In genomic region chr10:67697646-67698245, GRCh38 we compare ENCODE assay signal across 8 cellular contexts. TPM values are rescaled to one million over a fixed set of nuclear protein-coding genes. Genes with fewer than 3 reads are reported as not detected.
DNase-seq lines count a peak whose midpoint lies in the region; ATAC-seq, FAIRE-seq and TF ChIP-seq lines count a peak whose summit lies in the region.

No MANE protein-coding gene starts in this region.

- no peaks in the 10 kb centered on the region for H3K79me2 ChIP-seq in OCI-LY1 (ENCODE audit: insufficient read depth, low read length)
- H3K79me2 ChIP-seq in HepG2 (ENCODE audit: insufficient read depth, low read length): no peaks in the 10 kb centered on the region

- H3K4me1 ChIP-seq in OCI-LY1 (ENCODE audit: insufficient read depth, low read length, severe bottlenecking) (peaks cover 6% of the 10 kb centered on the region), HepG2 (ENCODE audit: insufficient read depth, low read length) (no peaks in the 10 kb centered on the region), aorta (ENCODE audit: control insufficient read depth in 1 of 2, insufficient read depth in 2 of 2, low read length in 2 of 2) (peaks cover 0 to 2% of the 10 kb centered on the region in 2 donors)

- TF ChIP-seq CTCF in OCI-LY1 (IDR thresholded peaks at IDR 0.05; ENCODE audit: low read length): peak; percentile 64
- peak; percentile 86 for TF ChIP-seq CTCF in chondrocyte (IDR thresholded peaks at IDR 0.05)
- peak; percentile 53 for TF ChIP-seq CTCF in HepG2 (CRISPR knock-in tag; IDR thresholded peaks at IDR 0.05)

- in situ Hi-C loops in HepG2 (cut with HindIII; ENCODE audit: extremely low pct_ligation_motif_present, low pct_unique_long_range_greater_than_20kb): loop anchor here (5.0 kb wide), 1 partner anchor 85 kb away; no protein-coding TSS in a partner anchor

- BruUV-seq in HepG2 (replicated peaks; lab: Mats Ljungman, UMichigan): no TSS peak

- H3F3A ChIP-seq in OCI-LY1 (ENCODE audit: insufficient read depth, low read length): no peaks in the 10 kb centered on the region

- no peaks in the 10 kb centered on the region for H3K9me2 ChIP-seq in OCI-LY1 (ENCODE audit: low read depth, low read length)

- DNase-seq in SIG-M5 treated with dmso at 0.1 percent for 504 hours (lab: John Stamatoyannopoulos, UW; ENCODE audit: unreplicated experiment): peak; percentile 19
- no peak for DNase-seq in SIG-M5 (lab: John Stamatoyannopoulos, UW)
- DNase-seq in chondrocyte (ENCODE audit: low spot score): no peak
- peak; percentile 37 for DNase-seq in HepG2 (ENCODE audit: low spot score)
- DNase-seq in aorta: no peak

- FAIRE-seq in HepG2 (lab: Jason Lieb, UNC): no peak

- H3K9me3 ChIP-seq in OCI-LY1 (ENCODE audit: low read length) (no peaks in the 10 kb centered on the region), HepG2 (ENCODE audit: low read length) (no peaks in the 10 kb centered on the region), aorta (ENCODE audit: control insufficient read depth, low read length) (no peaks in the 10 kb centered on the region)

- CTCF ChIA-PET in HepG2 (lab: Yijun Ruan, JAX; ENCODE audit: low intra/inter-chr PET ratio, low total read pairs): interaction anchor here (1.1 to 3.3 kb wide), 2 partner anchors 82 to 85 kb away, joined by 3 to 58 read pairs; no protein-coding TSS in a partner anchor

- POLR2A ChIA-PET in HepG2 (lab: Yijun Ruan, JAX): no interaction called here

- peaks cover 28% of the 10 kb centered on the region for H3K27me3 Mint-ChIP-seq in chondrocyte (ENCODE audit: low read depth)

- ATAC-seq in GM19372 (IDR thresholded peaks at IDR 0.05; ENCODE audit: low read depth, unreplicated experiment): peak; percentile 75
- peak; percentile 84 for ATAC-seq in HG03469 (IDR thresholded peaks at IDR 0.05; ENCODE audit: unreplicated experiment)
- ATAC-seq in HepG2: peak; percentile 73
- ATAC-seq in aorta (ENCODE audit: low FRiP score): peak; percentile 74

- TF ChIP-seq POLR2A in HepG2 (IDR thresholded peaks at IDR 0.05; ENCODE audit: insufficient read depth in 1 of 2, low read depth in 2 of 2, low read length in 2 of 2): no peak

- no peak overlapping the region for H3K27ac Mint-ChIP-seq in chondrocyte (ENCODE audit: unreplicated experiment)

- H2AFZ ChIP-seq in OCI-LY1 (ENCODE audit: low read length): no peak overlapping the region
- H2AFZ ChIP-seq in HepG2 (ENCODE audit: low read length): no peak overlapping the region

- H3K27me3 ChIP-seq in OCI-LY1 (ENCODE audit: insufficient read depth, low read length) (no peaks in the 10 kb centered on the region), HepG2 (ENCODE audit: control insufficient read depth in 1 of 2, insufficient read depth in 2 of 2, low read length in 2 of 2) (peaks cover 0 to 5% of the 10 kb centered on the region in 2 experiments; a peak in 3 of 5 replicates), aorta (ENCODE audit: control insufficient read depth in 1 of 2, insufficient read depth in 2 of 2, low read length in 1 of 2) (no peaks in the 10 kb centered on the region)

- H3K9me3 Mint-ChIP-seq in chondrocyte (ENCODE audit: low read depth): peaks cover 16% of the 10 kb centered on the region

- intact Hi-C loops in HepG2 (cut with micrococcal nuclease; ENCODE audit: unreplicated experiment): loop anchor here (1.0 to 5.0 kb wide), 2 partner anchors 65 to 83 kb away; no protein-coding TSS in a partner anchor
- intact Hi-C loops in aorta (cut with DNase I): loop anchor here (5.0 kb wide), 3 partner anchors 65 to 85 kb away; no protein-coding TSS in a partner anchor

- H3K4me3 ChIP-seq in OCI-LY1 (ENCODE audit: low read depth, low read length, poor library complexity, severe bottlenecking): no peak overlapping the region
- H3K4me3 ChIP-seq in HepG2 (replicated peaks in 1 of 3; ENCODE audit: insufficient read depth in 1 of 3, low read depth in 2 of 3, low read length in 3 of 3): no peak overlapping the region
- no peak overlapping the region for H3K4me3 ChIP-seq in aorta (ENCODE audit: low read length in 2 of 2)

- peaks cover 8% of the 10 kb centered on the region for H3K4me1 Mint-ChIP-seq in chondrocyte (ENCODE audit: low read depth)

- TF ChIP-seq EP300 in HepG2 (IDR thresholded peaks at IDR 0.05; ENCODE audit: low read depth in 2 of 2, low read length in 2 of 2) (no peak), HepG2 (CRISPR knock-in tag; IDR thresholded peaks at IDR 0.05; ENCODE audit: borderline replicate concordance) (no peak)

- no peak overlapping the region for H3K27ac ChIP-seq in OCI-LY1 (ENCODE audit: low read depth, low read length, poor library complexity, severe bottlenecking)
- H3K27ac ChIP-seq in HepG2 (ENCODE audit: extremely low read length, insufficient read depth, low read length): no peak overlapping the region
- no peak overlapping the region for H3K27ac ChIP-seq in aorta (ENCODE audit: low read depth in 1 of 2, low read length in 2 of 2)

- peaks cover 5% of the 10 kb centered on the region for H3K36me3 Mint-ChIP-seq in chondrocyte (ENCODE audit: low read depth)

- 2% methylated on average over 2 of the region's 2 CpGs for WGBS in HepG2 (ENCODE audit: low lambda C conversion rate)
- 10 to 18% methylated on average over 2 of the region's 2 CpGs for WGBS in aorta, 2 donors

- H3K4me2 ChIP-seq in OCI-LY1 (ENCODE audit: low read length) (no peak overlapping the region), HepG2 (ENCODE audit: low read depth, low read length) (no peak overlapping the region)

- no peak overlapping the region for H3K9ac ChIP-seq in OCI-LY1 (ENCODE audit: low read length)
- H3K9ac ChIP-seq in HepG2 (ENCODE audit: insufficient read depth, low read depth, low read length): no peak overlapping the region

- TF ChIP-seq RAD21 in HepG2 (CRISPR knock-in tag; IDR thresholded peaks at IDR 0.05): peak; percentile 24; the same call in 1 of the 2 replicates

- H3K4me3 Mint-ChIP-seq in chondrocyte (ENCODE audit: unreplicated experiment): no peak overlapping the region

- H4K20me1 ChIP-seq in OCI-LY1 (ENCODE audit: insufficient read depth, low read length) (no peaks in the 10 kb centered on the region), HepG2 (ENCODE audit: insufficient read depth, low read length) (no peaks in the 10 kb centered on the region)

- H3K36me3 ChIP-seq in OCI-LY1 (ENCODE audit: insufficient read depth, low read length): no peaks in the 10 kb centered on the region
- H3K36me3 ChIP-seq in HepG2 (replicated peaks in 1 of 2; ENCODE audit: control insufficient read depth in 1 of 2, insufficient read depth in 2 of 2, low read length in 2 of 2): no peaks in the 10 kb centered on the region
- no peaks in the 10 kb centered on the region for H3K36me3 ChIP-seq in aorta (ENCODE audit: control insufficient read depth in 1 of 2, insufficient read depth in 2 of 2, low read length in 1 of 2)

TF ChIP-seq in HepG2, 621 proteins besides CTCF, POLR2A, EP300 and RAD21 (continues in another document):
- TF ChIP-seq ZNF296 (CRISPR knock-in tag; conservative IDR thresholded peaks at IDR 0.05): no peak
- no peak for TF ChIP-seq KAT2B (IDR thresholded peaks at IDR 0.05; ENCODE audit: borderline replicate concordance, low read depth, low read length)
- no peak for TF ChIP-seq YY1 (IDR thresholded peaks at IDR 0.05; ENCODE audit: insufficient read depth, insufficient replicate concordance, low read depth, low read length)
- no peak for TF ChIP-seq PPARG (CRISPR knock-in tag; conservative IDR thresholded peaks at IDR 0.05)
- TF ChIP-seq TFAP4 (IDR thresholded peaks at IDR 0.05; ENCODE audit: borderline replicate concordance, low read depth): no peak
- no peak for TF ChIP-seq HOXD1 (CRISPR knock-in tag; IDR thresholded peaks at IDR 0.05)

RNA-seq across cellular contexts. Expression of gene CTNNA3, which starts 1.8 kb away (rescaled TPM):
- total RNA-seq in chondrocyte (0.64 to 1.5 TPM (median 0.92 TPM) in 3 replicates), HepG2 (2016; rRNA removed; fragmentation: Illumina TruSeq; extraction: Trizol) (not detected in 2 replicates), aorta (1 to 10 TPM; 8.8 to 8.9 TPM)
- not detected in 2 replicates for total RNA-seq in HepG2 (2016; cell fraction: cytosol; rRNA removed; fragmentation: Illumina TruSeq; extraction: Trizol; ENCODE audit: low read depth)
- total RNA-seq in HepG2 (2016; cell fraction: insoluble cytoplasmic fraction; rRNA removed; fragmentation: Illumina TruSeq; extraction: Trizol): not detected in 2 replicates
- not detected in 2 replicates for total RNA-seq in HepG2 (2016; cell fraction: membrane; rRNA removed; fragmentation: Illumina TruSeq; extraction: Trizol)
- not detected in 2 replicates for total RNA-seq in HepG2 (2016; cell fraction: nucleus; rRNA removed; fragmentation: Illumina TruSeq; extraction: Trizol)
- polyA plus RNA-seq in HepG2 (2011; rRNA removed) (not detected in 2 replicates), aorta (1 to 10 TPM in 1 of 2 donors, under 1 TPM in 1; 0.38 to 1.5 TPM)
- not detected in 2 replicates for polyA plus RNA-seq in HepG2 (2011; cell fraction: cytosol; rRNA removed)
- polyA plus RNA-seq in HepG2 (2011; cell fraction: nucleus; rRNA removed): not detected in 2 replicates
- polyA plus RNA-seq in HepG2 (2012): not detected in 2 replicates
- polyA plus RNA-seq in HepG2 (2016; cell fraction: cytosol; fragmentation: Illumina TruSeq; extraction: Trizol; ENCODE audit: low read depth): not detected in 2 replicates
- not detected in 2 replicates for polyA plus RNA-seq in HepG2 (2016; cell fraction: insoluble cytoplasmic fraction; fragmentation: Illumina TruSeq; extraction: Trizol; ENCODE audit: low read depth)
- not detected in 2 replicates for polyA plus RNA-seq in HepG2 (2016; cell fraction: membrane; fragmentation: Illumina TruSeq; extraction: Trizol; ENCODE audit: low read depth)
- polyA plus RNA-seq in HepG2 (2016; cell fraction: nucleus; fragmentation: Illumina TruSeq; extraction: Trizol; ENCODE audit: insufficient read depth, low read depth): not detected in 2 replicates
- polyA minus RNA-seq in HepG2 (2011; rRNA and poly(A)+ RNA removed; ENCODE audit: low replicate concordance): not detected in 2 replicates
- polyA minus RNA-seq in HepG2 (2011; cell fraction: cytosol; rRNA and poly(A)+ RNA removed): not detected in 2 replicates
- polyA minus RNA-seq in HepG2 (2011; cell fraction: nucleus; rRNA and poly(A)+ RNA removed): not detected in 2 replicates

Comparison
In these comparisons a context has a peak if more than half of its experiments do, and no peak if none do; other contexts are left out.
1. DNase-seq: peak in SIG-M5 treated with dmso at 0.1 percent for 504 hours (single experiment) and HepG2 (single experiment); none in SIG-M5 (single experiment), chondrocyte (single experiment) and aorta (0 of 2).
2. Peak in every context shown above with its lines, with median percentiles within 50 percentile points of each other: ATAC-seq and CTCF ChIP-seq.